In the genomic region with DNA sequence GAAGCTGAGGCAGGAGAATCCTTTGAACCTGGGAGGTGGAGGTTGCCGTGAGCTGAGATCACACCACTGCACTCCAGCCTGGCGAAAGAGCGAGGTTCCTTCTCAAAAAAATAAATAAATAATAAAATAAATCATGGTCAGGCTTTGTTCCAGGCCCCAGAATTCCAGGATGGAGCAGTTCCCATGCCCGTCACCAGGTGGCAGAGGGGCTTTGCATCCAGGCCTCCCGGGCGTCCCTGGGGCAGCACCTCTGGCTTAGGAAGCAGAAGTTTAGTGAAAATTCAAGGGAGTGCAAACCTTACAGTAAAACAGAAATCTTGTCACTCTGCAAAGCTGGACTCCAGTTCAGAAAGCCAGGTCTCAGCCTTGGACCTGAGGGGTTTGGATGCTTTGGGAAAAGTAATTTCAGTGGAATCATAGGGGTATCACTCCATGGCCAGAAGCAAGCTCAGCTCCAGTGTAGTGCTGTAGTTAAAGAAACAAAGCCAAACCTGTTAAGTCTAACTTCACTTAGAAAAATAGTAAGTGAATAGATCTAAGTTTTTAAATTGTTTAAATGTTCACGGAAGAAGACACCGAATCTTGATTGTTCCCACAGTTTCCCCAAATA, we compare ENCODE assay signal across 1 cellular context.
TF ChIP-seq lines count a peak whose summit lies in the region.

No MANE protein-coding gene starts in this region.

TF ChIP-seq in WTC11, 78 proteins besides CTCF, POLR2A, EP300 and RAD21 (continued from another document):
- TF ChIP-seq, protein P1, sequence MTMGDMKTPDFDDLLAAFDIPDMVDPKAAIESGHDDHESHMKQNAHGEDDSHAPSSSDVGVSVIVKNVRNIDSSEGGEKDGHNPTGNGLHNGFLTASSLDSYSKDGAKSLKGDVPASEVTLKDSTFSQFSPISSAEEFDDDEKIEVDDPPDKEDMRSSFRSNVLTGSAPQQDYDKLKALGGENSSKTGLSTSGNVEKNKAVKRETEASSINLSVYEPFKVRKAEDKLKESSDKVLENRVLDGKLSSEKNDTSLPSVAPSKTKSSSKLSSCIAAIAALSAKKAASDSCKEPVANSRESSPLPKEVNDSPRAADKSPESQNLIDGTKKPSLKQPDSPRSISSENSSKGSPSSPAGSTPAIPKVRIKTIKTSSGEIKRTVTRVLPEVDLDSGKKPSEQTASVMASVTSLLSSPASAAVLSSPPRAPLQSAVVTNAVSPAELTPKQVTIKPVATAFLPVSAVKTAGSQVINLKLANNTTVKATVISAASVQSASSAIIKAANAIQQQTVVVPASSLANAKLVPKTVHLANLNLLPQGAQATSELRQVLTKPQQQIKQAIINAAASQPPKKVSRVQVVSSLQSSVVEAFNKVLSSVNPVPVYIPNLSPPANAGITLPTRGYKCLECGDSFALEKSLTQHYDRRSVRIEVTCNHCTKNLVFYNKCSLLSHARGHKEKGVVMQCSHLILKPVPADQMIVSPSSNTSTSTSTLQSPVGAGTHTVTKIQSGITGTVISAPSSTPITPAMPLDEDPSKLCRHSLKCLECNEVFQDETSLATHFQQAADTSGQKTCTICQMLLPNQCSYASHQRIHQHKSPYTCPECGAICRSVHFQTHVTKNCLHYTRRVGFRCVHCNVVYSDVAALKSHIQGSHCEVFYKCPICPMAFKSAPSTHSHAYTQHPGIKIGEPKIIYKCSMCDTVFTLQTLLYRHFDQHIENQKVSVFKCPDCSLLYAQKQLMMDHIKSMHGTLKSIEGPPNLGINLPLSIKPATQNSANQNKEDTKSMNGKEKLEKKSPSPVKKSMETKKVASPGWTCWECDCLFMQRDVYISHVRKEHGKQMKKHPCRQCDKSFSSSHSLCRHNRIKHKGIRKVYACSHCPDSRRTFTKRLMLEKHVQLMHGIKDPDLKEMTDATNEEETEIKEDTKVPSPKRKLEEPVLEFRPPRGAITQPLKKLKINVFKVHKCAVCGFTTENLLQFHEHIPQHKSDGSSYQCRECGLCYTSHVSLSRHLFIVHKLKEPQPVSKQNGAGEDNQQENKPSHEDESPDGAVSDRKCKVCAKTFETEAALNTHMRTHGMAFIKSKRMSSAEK (CRISPR knock-in tag; IDR thresholded peaks at IDR 0.05; ENCODE audit: borderline replicate concordance) = no peak
- TF ChIP-seq MYBL2 (CRISPR knock-in tag; IDR thresholded peaks at IDR 0.05) (no peak), IRF2 (CRISPR knock-in tag; IDR thresholded peaks at IDR 0.05; ENCODE audit: borderline replicate concordance, low read depth) (no peak)
TF ChIP-seq in WTC11: peak in this region for 0.
